ENCODE assay signal across 16 cellular contexts in genomic region chr17:570403-570802, GRCh38.
DNase-seq lines count a peak whose midpoint lies in the region; ATAC-seq and TF ChIP-seq lines count a peak whose summit lies in the region.
"Had no signal": no experiment of that assay in that cellular context is flagged by ENCODE, and none has a peak within 500 bp of the region (broad histone marks: within the 10 kb centered on the region; RNA-seq: fewer than 3 reads in every experiment).

No MANE protein-coding gene starts in this region.

- no peak overlapping the region for H3K4me3 ChIP-seq in HL-60 (replicated peaks; ENCODE audit: insufficient read depth, low read length)
- H3K4me3 ChIP-seq: BLaER1, GM12878, GM23248 had no signal

- H3K27ac Mint-ChIP-seq in activated T-cell treated with anti-CD3 and anti-CD28 coated beads, Interleukin-2, amount 50 U/mL, for 72 hours, result peak overlapping the region; percentile 4
- H3K27ac Mint-ChIP-seq in effector memory CD8-positive, alpha-beta T cell, result peak overlapping the region; percentile 44 to 54
- peak overlapping the region; percentile 21 for H3K27ac Mint-ChIP-seq in stimulated activated effector memory CD8-positive, alpha-beta T cell treated with anti-CD3 and anti-CD28 coated beads, Interleukin-12 subunit alpha, Interleukin-12 subunit beta, amount 100 ng/mL, for 72 hours
- H3K27ac Mint-ChIP-seq: CD4-positive, alpha-beta T cell had no signal

- H3K9me3 Mint-ChIP-seq in activated T-cell treated with anti-CD3 and anti-CD28 coated beads, Interleukin-2, amount 50 U/mL, for 72 hours, result no peaks in the 10 kb centered on the region
- no peaks in the 10 kb centered on the region for H3K9me3 Mint-ChIP-seq in activated T-cell treated with anti-CD3 and anti-CD28 coated beads, Interleukin-2, amount 50 U/mL, for 4 hours
- H3K9me3 Mint-ChIP-seq in effector memory CD8-positive, alpha-beta T cell, result no peaks in the 10 kb centered on the region
- no peaks in the 10 kb centered on the region for H3K9me3 Mint-ChIP-seq in stimulated activated effector memory CD8-positive, alpha-beta T cell treated with anti-CD3 and anti-CD28 coated beads, Interleukin-12 subunit alpha, Interleukin-12 subunit beta, amount 100 ng/mL, for 72 hours
- H3K9me3 Mint-ChIP-seq: CD4-positive, alpha-beta T cell had no signal

- H3K36me3 Mint-ChIP-seq in activated T-cell treated with anti-CD3 and anti-CD28 coated beads, Interleukin-2, amount 50 U/mL, for 72 hours (ENCODE audit: insufficient read depth in 2 of 2), result peaks cover 0 to 3% of the 10 kb centered on the region in 2 donors
- H3K36me3 Mint-ChIP-seq in activated T-cell treated with anti-CD3 and anti-CD28 coated beads, Interleukin-2, amount 50 U/mL, for 4 hours (ENCODE audit: insufficient read depth), result peaks cover 23% of the 10 kb centered on the region
- H3K36me3 Mint-ChIP-seq in effector memory CD8-positive, alpha-beta T cell (ENCODE audit: insufficient read depth), result peaks cover 5% of the 10 kb centered on the region
- no peaks in the 10 kb centered on the region for H3K36me3 Mint-ChIP-seq in stimulated activated effector memory CD8-positive, alpha-beta T cell treated with anti-CD3 and anti-CD28 coated beads, Interleukin-12 subunit alpha, Interleukin-12 subunit beta, amount 100 ng/mL, for 72 hours

- ATAC-seq in activated T-cell treated with anti-CD3 and anti-CD28 coated beads, Interleukin-2, amount 50 U/mL, for 72 hours (replicated peaks in 1 of 2), result no peak
- no peak for ATAC-seq in activated T-cell treated with anti-CD3 and anti-CD28 coated beads, Interleukin-2, amount 50 U/mL, for 4 hours
- no peak for ATAC-seq in effector memory CD8-positive, alpha-beta T cell (replicated peaks)
- no peak for ATAC-seq in stimulated activated effector memory CD8-positive, alpha-beta T cell treated with anti-CD3 and anti-CD28 coated beads, Interleukin-12 subunit alpha, Interleukin-12 subunit beta, amount 100 ng/mL, for 72 hours
- no peak for ATAC-seq in SK-N-SH treated with all-trans-retinoic acid at 6 μM for 48 hours
- ATAC-seq: GM12878, HCT116 had no signal

- H3K4me1 Mint-ChIP-seq in activated T-cell treated with anti-CD3 and anti-CD28 coated beads, Interleukin-2, amount 50 U/mL, for 72 hours (ENCODE audit: low read depth), result no peaks in the 10 kb centered on the region
- peaks cover 4% of the 10 kb centered on the region for H3K4me1 Mint-ChIP-seq in activated T-cell treated with anti-CD3 and anti-CD28 coated beads, Interleukin-2, amount 50 U/mL, for 4 hours (ENCODE audit: low read depth)
- no peaks in the 10 kb centered on the region for H3K4me1 Mint-ChIP-seq in effector memory CD8-positive, alpha-beta T cell (ENCODE audit: low read depth in 2 of 2)
- no peaks in the 10 kb centered on the region for H3K4me1 Mint-ChIP-seq in stimulated activated effector memory CD8-positive, alpha-beta T cell treated with anti-CD3 and anti-CD28 coated beads, Interleukin-12 subunit alpha, Interleukin-12 subunit beta, amount 100 ng/mL, for 72 hours

- no peaks in the 10 kb centered on the region for H3K27me3 Mint-ChIP-seq in activated T-cell treated with anti-CD3 and anti-CD28 coated beads, Interleukin-2, amount 50 U/mL, for 72 hours (ENCODE audit: low read depth)
- H3K27me3 Mint-ChIP-seq in activated T-cell treated with anti-CD3 and anti-CD28 coated beads, Interleukin-2, amount 50 U/mL, for 4 hours (ENCODE audit: low read depth), result no peaks in the 10 kb centered on the region
- no peaks in the 10 kb centered on the region for H3K27me3 Mint-ChIP-seq in effector memory CD8-positive, alpha-beta T cell
- H3K27me3 Mint-ChIP-seq: CD4-positive, alpha-beta T cell had no signal

- no peak for DNase-seq in activated T-cell treated with anti-CD3 and anti-CD28 coated beads, Interleukin-2, amount 50 U/mL, for 72 hours
- DNase-seq in activated T-cell treated with anti-CD3 and anti-CD28 coated beads, Interleukin-2, amount 50 U/mL, for 4 hours, result no peak
- DNase-seq in HL-60 (ENCODE audit: low read depth in 1 of 2, low spot score in 1 of 2) (no peak), NCI-H2081 treated with DMSO at 0.1 percent for 48 hours (lab: John Stamatoyannopoulos, UW) (no peak), NCI-H2107 (lab: John Stamatoyannopoulos, UW) (no peak)
- DNase-seq in effector memory CD8-positive, alpha-beta T cell, result no peak
- no peak for DNase-seq in stimulated activated effector memory CD8-positive, alpha-beta T cell treated with anti-CD3 and anti-CD28 coated beads, Interleukin-12 subunit alpha, Interleukin-12 subunit beta, amount 100 ng/mL, for 72 hours (ENCODE audit: low spot score in 2 of 2)
- DNase-seq: 8988T; AML-193; CD4-positive, alpha-beta T cell; DMS79; GM23248 had no signal

- no peaks in the 10 kb centered on the region for H3K27me3 ChIP-seq in HL-60 (ENCODE audit: insufficient read depth, poor library complexity, severe bottlenecking)
- H3K27me3 ChIP-seq: BLaER1 had no signal

- H3K4me3 Mint-ChIP-seq in activated T-cell treated with anti-CD3 and anti-CD28 coated beads, Interleukin-2, amount 50 U/mL, for 72 hours, result no peak overlapping the region
- H3K4me3 Mint-ChIP-seq in activated T-cell treated with anti-CD3 and anti-CD28 coated beads, Interleukin-2, amount 50 U/mL, for 4 hours, result no peak overlapping the region
- no peak overlapping the region for H3K4me3 Mint-ChIP-seq in effector memory CD8-positive, alpha-beta T cell
- H3K4me3 Mint-ChIP-seq in stimulated activated effector memory CD8-positive, alpha-beta T cell treated with anti-CD3 and anti-CD28 coated beads, Interleukin-12 subunit alpha, Interleukin-12 subunit beta, amount 100 ng/mL, for 72 hours, result no peak overlapping the region
- H3K4me3 Mint-ChIP-seq: CD4-positive, alpha-beta T cell had no signal

- H3K27ac ChIP-seq in HL-60 (replicated peaks), result peak overlapping the region; percentile 23; the same call in 1 of the 2 replicates
- H3K27ac ChIP-seq: BLaER1, GM23248 had no signal

- no peak for TF ChIP-seq CTCF in HL-60 (IDR thresholded peaks at IDR 0.05; ENCODE audit: insufficient read depth, low read length)

TF ChIP-seq in SK-N-SH treated with all-trans-retinoic acid at 6 μM for 48 hours, 23 proteins besides CTCF, POLR2A, EP300 and RAD21:
- TF ChIP-seq PPARA (CRISPR knock-in tag; IDR thresholded peaks at IDR 0.05; ENCODE audit: borderline replicate concordance) (no peak), ZFP3 (CRISPR knock-in tag; IDR thresholded peaks at IDR 0.05) (no peak), ZC3H10 (CRISPR knock-in tag; IDR thresholded peaks at IDR 0.05) (no peak), ZNF8 (CRISPR knock-in tag; IDR thresholded peaks at IDR 0.05) (no peak), TOX (CRISPR knock-in tag; IDR thresholded peaks at IDR 0.05; ENCODE audit: borderline replicate concordance) (no peak), CREB5 (CRISPR knock-in tag; IDR thresholded peaks at IDR 0.05; ENCODE audit: low read depth) (no peak), CSRNP3 (CRISPR knock-in tag; IDR thresholded peaks at IDR 0.05) (no peak), ESRRG (CRISPR knock-in tag; IDR thresholded peaks at IDR 0.05) (no peak), CSDC2 (CRISPR knock-in tag; IDR thresholded peaks at IDR 0.05) (no peak), TSHZ2 (CRISPR knock-in tag; IDR thresholded peaks at IDR 0.05) (no peak)
